In the genomic region with DNA sequence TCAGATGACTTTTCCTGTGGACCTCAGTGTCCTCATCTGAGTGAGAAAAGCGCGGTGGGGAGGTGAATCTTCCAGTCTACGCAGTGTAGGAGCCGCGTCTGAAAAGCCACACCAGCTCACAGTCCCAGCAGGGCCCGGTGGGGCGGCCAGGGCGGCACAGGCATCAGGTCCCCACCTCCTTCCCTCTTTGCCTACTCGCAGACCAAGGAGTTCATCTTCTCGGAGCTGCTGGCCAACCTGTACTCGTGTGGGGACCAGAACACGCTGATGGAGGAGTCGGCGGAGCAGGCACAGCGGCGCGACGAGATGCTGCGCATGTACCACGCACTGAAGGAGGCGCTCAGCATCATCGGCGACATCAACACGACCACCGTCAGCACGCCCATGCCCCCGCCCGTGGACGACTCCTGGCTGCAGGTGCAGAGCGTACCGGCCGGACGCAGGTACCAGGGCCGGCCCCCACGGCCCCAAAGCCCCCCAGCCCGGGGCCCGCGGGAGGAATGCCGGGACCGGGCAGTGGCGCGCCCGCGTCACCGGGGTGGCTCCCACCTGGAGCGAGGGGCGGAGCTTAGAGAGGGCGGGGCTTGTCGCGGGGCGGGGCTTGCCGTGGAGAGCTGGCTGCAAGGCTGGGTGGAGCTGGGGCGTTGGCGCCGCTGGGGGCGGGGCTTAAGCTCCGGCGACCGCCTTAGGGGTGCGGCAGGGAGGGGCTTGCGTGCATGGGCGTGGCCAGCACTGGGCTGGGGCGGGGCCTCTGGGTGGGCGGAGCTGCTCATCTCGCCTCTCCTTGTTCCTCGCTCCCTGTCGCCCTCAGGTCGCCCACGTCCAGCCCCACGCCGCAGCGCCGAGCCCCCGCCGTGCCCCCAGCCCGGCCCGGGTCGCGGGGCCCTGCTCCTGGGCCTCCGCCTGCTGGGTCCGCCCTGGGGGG, we compare ENCODE assay signal across 8 cellular contexts. TPM values are rescaled to one million over a fixed set of nuclear protein-coding genes. Genes with fewer than 3 reads are reported as not detected.
DNase-seq lines count a peak whose midpoint lies in the region; ATAC-seq and TF ChIP-seq lines count a peak whose summit lies in the region.

No MANE protein-coding gene starts in this region.

- peaks cover 10% of the 10 kb centered on the region for H3K4me1 Mint-ChIP-seq in activated CD4-positive, alpha-beta T cell treated with anti-CD3 and anti-CD28 coated beads, Interleukin-2, amount 10 ng/mL, durations not matched to agents 7 days and 5 days

- peak; percentile 84 for ATAC-seq in GM21825 (IDR thresholded peaks at IDR 0.05; ENCODE audit: unreplicated experiment)

- peak overlapping the region; percentile 19 to 24 for H3K9ac ChIP-seq in colonic mucosa (ENCODE audit: low read depth in 2 of 2, low read length in 2 of 2)

- H3K36me3 Mint-ChIP-seq in activated CD4-positive, alpha-beta T cell treated with anti-CD3 and anti-CD28 coated beads, Interleukin-2, amount 10 ng/mL, durations not matched to agents 7 days and 5 days (ENCODE audit: low read depth), result no peaks in the 10 kb centered on the region

- H3K4me1 ChIP-seq in colonic mucosa, result no peaks in the 10 kb centered on the region

- no peaks in the 10 kb centered on the region for H3K9me3 ChIP-seq in colonic mucosa

- H3K27me3 Mint-ChIP-seq in activated CD4-positive, alpha-beta T cell treated with anti-CD3 and anti-CD28 coated beads, Interleukin-2, amount 10 ng/mL, durations not matched to agents 7 days and 5 days, result peaks cover 26% of the 10 kb centered on the region

- peak overlapping the region; percentile 76 for H3K4me3 Mint-ChIP-seq in activated CD4-positive, alpha-beta T cell treated with anti-CD3 and anti-CD28 coated beads, Interleukin-2, amount 10 ng/mL, durations not matched to agents 7 days and 5 days

- CTCF ChIA-PET in activated CD4-positive, alpha-beta T cell treated with anti-CD3 and anti-CD28 coated beads, Interleukin-2, amount 10 ng/mL, durations not matched to agents 7 days and 5 days (lab: Charles Lee), result interaction anchor here (0.6 to 1.7 kb wide), 7 partner anchors 12 to 343 kb away, joined by 3 to 8 read pairs (median 3); a partner anchor contains a TSS

- DNase-seq in GM03348 (ENCODE audit: low spot score), result peak; percentile 67
- DNase-seq in NAMALWA (ENCODE audit: low spot score), result peak; percentile 89
- peak; percentile 95 for DNase-seq in activated CD4-positive, alpha-beta T cell treated with anti-CD3 and anti-CD28 coated beads, Interleukin-2, amount 10 ng/mL, durations not matched to agents 7 days and 5 days
- peak; percentile 100 for DNase-seq in colonic mucosa
- DNase-seq in left kidney (ENCODE audit: low read depth, low spot score), result peak; percentile 93
- DNase-seq in stimulated activated CD4-positive, alpha-beta T cell treated with anti-CD3 and anti-CD28 coated beads, TNF-alpha, amount 100 ng/mL, for 24 hours (ENCODE audit: low read depth in 3 of 3), result peak; percentile 93 to 100 (median 98)
- no peak for DNase-seq in COR-L47 (lab: John Stamatoyannopoulos, UW)

- no peak overlapping the region for H3K27ac ChIP-seq in colonic mucosa

- no peaks in the 10 kb centered on the region for H3K9me3 Mint-ChIP-seq in activated CD4-positive, alpha-beta T cell treated with anti-CD3 and anti-CD28 coated beads, Interleukin-2, amount 10 ng/mL, durations not matched to agents 7 days and 5 days

- intact Hi-C loops in colonic mucosa (cut with DNase I), result no loop called here

- H3K36me3 ChIP-seq in colonic mucosa, result no peaks in the 10 kb centered on the region

- H3K4me3 ChIP-seq in colonic mucosa, result peak overlapping the region; percentile 45

- no peak for TF ChIP-seq CTCF in colonic mucosa (IDR thresholded peaks at IDR 0.05)

- no peaks in the 10 kb centered on the region for H3K27me3 ChIP-seq in colonic mucosa

- POLR2A ChIA-PET in activated CD4-positive, alpha-beta T cell treated with anti-CD3 and anti-CD28 coated beads, Interleukin-2, amount 10 ng/mL, durations not matched to agents 7 days and 5 days (lab: Charles Lee), result interaction anchor here (0.6 to 0.8 kb wide), 2 partner anchors 23 to 26 kb away, joined by 4 read pairs; a partner anchor contains a TSS

- H3K27ac Mint-ChIP-seq in activated CD4-positive, alpha-beta T cell treated with anti-CD3 and anti-CD28 coated beads, Interleukin-2, amount 10 ng/mL, durations not matched to agents 7 days and 5 days, result peak overlapping the region; percentile 47

RNA-seq across cellular contexts. Expression of a gene that starts 25.6 kb away (rescaled TPM):
- 10 to 100 TPM; 42.6 to 42.8 TPM for total RNA-seq in activated CD4-positive, alpha-beta T cell treated with anti-CD3 and anti-CD28 coated beads, Interleukin-2, amount 10 ng/mL, durations not matched to agents 7 days and 5 days
- 10 to 100 TPM; 88.6 to 92.2 TPM for total RNA-seq in colonic mucosa

RNA-seq across cellular contexts. Expression of a gene that starts 25.9 kb away (rescaled TPM):
- total RNA-seq in activated CD4-positive, alpha-beta T cell treated with anti-CD3 and anti-CD28 coated beads, Interleukin-2, amount 10 ng/mL, durations not matched to agents 7 days and 5 days, result 1 to 10 TPM; 8.8 to 9.5 TPM
- 10 to 100 TPM; 14.4 to 24.2 TPM for total RNA-seq in colonic mucosa

RNA-seq across cellular contexts. Expression of a gene that starts 47.0 kb away (rescaled TPM):
- total RNA-seq in activated CD4-positive, alpha-beta T cell treated with anti-CD3 and anti-CD28 coated beads, Interleukin-2, amount 10 ng/mL, durations not matched to agents 7 days and 5 days, result 1 to 10 TPM in 1 of 2 experiments, under 1 TPM in 1; 0.60 to 1.0 TPM
- 1 to 10 TPM; 2.5 to 6.8 TPM for total RNA-seq in colonic mucosa

RNA-seq across cellular contexts. Expression of a gene that starts 58.8 kb away (rescaled TPM):
- 100 to 1,000 TPM; 128 to 129 TPM for total RNA-seq in activated CD4-positive, alpha-beta T cell treated with anti-CD3 and anti-CD28 coated beads, Interleukin-2, amount 10 ng/mL, durations not matched to agents 7 days and 5 days
- 10 to 100 TPM; 97.5 to 97.7 TPM for total RNA-seq in colonic mucosa
